2 cellular contexts compared by ENCODE assay signal in genomic region chr11:126202646-126203359, GRCh38.
TF ChIP-seq lines count a peak whose summit lies in the region.

No MANE protein-coding gene starts in this region.

TF ChIP-seq in liver, 16 proteins besides CTCF, POLR2A, EP300 and RAD21:
- no peak for TF ChIP-seq ATF3 (IDR thresholded peaks at IDR 0.05)
- peak in 1 of 2 donors; percentile 80 for TF ChIP-seq EGR1 (IDR thresholded peaks at IDR 0.05; ENCODE audit: low read depth in 2 of 2)
- TF ChIP-seq JUND (IDR thresholded peaks at IDR 0.05) = peak; percentile 50 to 66
- peak; percentile 75 for TF ChIP-seq FOXA2 (IDR thresholded peaks at IDR 0.05)
- TF ChIP-seq, protein P1, sequence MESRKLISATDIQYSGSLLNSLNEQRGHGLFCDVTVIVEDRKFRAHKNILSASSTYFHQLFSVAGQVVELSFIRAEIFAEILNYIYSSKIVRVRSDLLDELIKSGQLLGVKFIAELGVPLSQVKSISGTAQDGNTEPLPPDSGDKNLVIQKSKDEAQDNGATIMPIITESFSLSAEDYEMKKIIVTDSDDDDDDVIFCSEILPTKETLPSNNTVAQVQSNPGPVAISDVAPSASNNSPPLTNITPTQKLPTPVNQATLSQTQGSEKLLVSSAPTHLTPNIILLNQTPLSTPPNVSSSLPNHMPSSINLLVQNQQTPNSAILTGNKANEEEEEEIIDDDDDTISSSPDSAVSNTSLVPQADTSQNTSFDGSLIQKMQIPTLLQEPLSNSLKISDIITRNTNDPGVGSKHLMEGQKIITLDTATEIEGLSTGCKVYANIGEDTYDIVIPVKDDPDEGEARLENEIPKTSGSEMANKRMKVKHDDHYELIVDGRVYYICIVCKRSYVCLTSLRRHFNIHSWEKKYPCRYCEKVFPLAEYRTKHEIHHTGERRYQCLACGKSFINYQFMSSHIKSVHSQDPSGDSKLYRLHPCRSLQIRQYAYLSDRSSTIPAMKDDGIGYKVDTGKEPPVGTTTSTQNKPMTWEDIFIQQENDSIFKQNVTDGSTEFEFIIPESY (IDR thresholded peaks at IDR 0.05) = peak; percentile 77
- TF ChIP-seq SP1 (IDR thresholded peaks at IDR 0.05) = peak; percentile 94
- TF ChIP-seq, protein P2, sequence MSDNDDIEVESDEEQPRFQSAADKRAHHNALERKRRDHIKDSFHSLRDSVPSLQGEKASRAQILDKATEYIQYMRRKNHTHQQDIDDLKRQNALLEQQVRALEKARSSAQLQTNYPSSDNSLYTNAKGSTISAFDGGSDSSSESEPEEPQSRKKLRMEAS (IDR thresholded peaks at IDR 0.05) = peak; percentile 93
- peak; percentile 73 for TF ChIP-seq NR2F2 (IDR thresholded peaks at IDR 0.05)
- TF ChIP-seq GABPA (IDR thresholded peaks at IDR 0.05 in 1 of 2, conservative IDR thresholded peaks at IDR 0.05 in 1 of 2) = peak in 1 of 2 donors; percentile 37
- TF ChIP-seq REST (IDR thresholded peaks at IDR 0.05) = peak; percentile 68
- TF ChIP-seq HNF4A (conservative IDR thresholded peaks at IDR 0.05) = peak; percentile 89 to 90
- peak; percentile 77 for TF ChIP-seq YY1 (IDR thresholded peaks at IDR 0.05)
- TF ChIP-seq TAF1 (conservative IDR thresholded peaks at IDR 0.05) = no peak
- peak; percentile 86 to 95 for TF ChIP-seq RXRA (IDR thresholded peaks at IDR 0.05)
- TF ChIP-seq FOXA1 (IDR thresholded peaks at IDR 0.05) = no peak
- peak; percentile 74 for TF ChIP-seq HNF4G (IDR thresholded peaks at IDR 0.05)

TF ChIP-seq in HepG2, 621 proteins besides CTCF, POLR2A, EP300 and RAD21:
- TF ChIP-seq MEIS2 (CRISPR knock-in tag; IDR thresholded peaks at IDR 0.05) (no peak), ELF3 (CRISPR knock-in tag; IDR thresholded peaks at IDR 0.05) (no peak), ZNF296 (CRISPR knock-in tag; conservative IDR thresholded peaks at IDR 0.05) (no peak), KDM6A (CRISPR knock-in tag; IDR thresholded peaks at IDR 0.05; ENCODE audit: low read depth) (no peak), SP2 (CRISPR knock-in tag; IDR thresholded peaks at IDR 0.05) (no peak), THYN1 (CRISPR knock-in tag; IDR thresholded peaks at IDR 0.05; ENCODE audit: borderline replicate concordance, low read depth) (no peak), ZNF644 (CRISPR knock-in tag; IDR thresholded peaks at IDR 0.05; ENCODE audit: low read depth) (no peak), ZNF672 (CRISPR knock-in tag; IDR thresholded peaks at IDR 0.05) (no peak), SALL1 (CRISPR knock-in tag; IDR thresholded peaks at IDR 0.05) (no peak), KDM5A (IDR thresholded peaks at IDR 0.05; ENCODE audit: borderline replicate concordance, low read length) (no peak), ARID2 (CRISPR knock-in tag; IDR thresholded peaks at IDR 0.05; ENCODE audit: borderline replicate concordance) (no peak), TFDP1 (CRISPR knock-in tag; IDR thresholded peaks at IDR 0.05; ENCODE audit: borderline replicate concordance) (no peak), ESRRA (CRISPR knock-in tag; IDR thresholded peaks at IDR 0.05; ENCODE audit: low read depth) (no peak), CHCHD3 (CRISPR knock-in tag; IDR thresholded peaks at IDR 0.05) (no peak), XBP1 (CRISPR knock-in tag; IDR thresholded peaks at IDR 0.05) (no peak)
TF ChIP-seq in HepG2: peak in this region for 0.
